ENCODE assay signal across 9 cellular contexts in genomic region chr16:56589141-56590039, GRCh38. TPM values are rescaled to one million over a fixed set of nuclear protein-coding genes. Genes with fewer than 3 reads are reported as not detected.
A peak's percentile ranks its signal among the peaks of the same experiment; 100 is the strongest.
DNase-seq lines count a peak whose midpoint lies in the region; ATAC-seq and TF ChIP-seq lines count a peak whose summit lies in the region.
"Had no signal": no experiment of that assay in that cellular context is flagged by ENCODE, and none has a peak within 500 bp of the region (broad histone marks: within the 10 kb centered on the region; RNA-seq: fewer than 3 reads in every experiment).

TSS of gene MT3 (plus strand) at chr16:56589528. CDS start at chr16:56589591, 63 bp downstream.

- H3K27me3 ChIP-seq in dorsolateral prefrontal cortex, result no peaks in the 10 kb centered on the region
- peaks cover 31% of the 10 kb centered on the region for H3K27me3 ChIP-seq in thymus (ENCODE audit: control insufficient read depth, insufficient read depth)

- H3K27ac Mint-ChIP-seq in mesothelial cell of epicardium, result no peak within 1 kb of the TSS

- ATAC-seq in GM21423 (IDR thresholded peaks at IDR 0.05; ENCODE audit: unreplicated experiment) (no peak), GM18870 (IDR thresholded peaks at IDR 0.05; ENCODE audit: unreplicated experiment) (no peak)

- peaks cover 98% of the 10 kb centered on the region for H3K27me3 Mint-ChIP-seq in mesothelial cell of epicardium (ENCODE audit: low read depth)

- peaks cover 9% of the 10 kb centered on the region for H3K9me3 Mint-ChIP-seq in mesothelial cell of epicardium

- H3K9me3 ChIP-seq in thymus (ENCODE audit: control insufficient read depth), result no peaks in the 10 kb centered on the region

- H3K4me1 Mint-ChIP-seq in mesothelial cell of epicardium, result peaks cover 10% of the 10 kb centered on the region

- H3K4me3 Mint-ChIP-seq in mesothelial cell of epicardium, result peak within 1 kb of the TSS; percentile 66

- H3K4me1 ChIP-seq in thymus (ENCODE audit: control insufficient read depth, insufficient read depth, low read length), result peaks cover 4% of the 10 kb centered on the region

- H3K36me3 ChIP-seq in thymus (ENCODE audit: control insufficient read depth, insufficient read depth), result no peaks in the 10 kb centered on the region
- H3K36me3 ChIP-seq: BLaER1 treated with 17β-estradiol and CSF1 and Interleukin-3, amounts not matched to agents 10 nM and 100 nM had no signal

- WGBS in thymus, result 6% methylated on average over 87 of the region's 87 CpGs

- H3K36me3 Mint-ChIP-seq in mesothelial cell of epicardium, result no peaks in the 10 kb centered on the region

- intact Hi-C loops in dorsolateral prefrontal cortex (cut with DNase I), result loop anchor here in 1 of 2 donors (2.0 to 10.0 kb wide), 3 partner anchors 37 to 135 kb away; partner anchors contain the start of genes NUDT21 and OGFOD1

- peak within 1 kb of the TSS; percentile 61 to 99 (median 95) for H3K27ac ChIP-seq in dorsolateral prefrontal cortex
- no peak within 1 kb of the TSS for H3K27ac ChIP-seq in thymus (ENCODE audit: low read depth)
- H3K27ac ChIP-seq: BLaER1 treated with 17β-estradiol and CSF1 and Interleukin-3, amounts not matched to agents 10 nM and 100 nM had no signal

- H3K4me3 ChIP-seq in dorsolateral prefrontal cortex, result peak within 1 kb of the TSS; percentile 51 to 94 (median 79)
- peak within 1 kb of the TSS; percentile 32 for H3K4me3 ChIP-seq in thymus (ENCODE audit: low read length)
- H3K4me3 ChIP-seq: BLaER1 treated with 17β-estradiol and CSF1 and Interleukin-3, amounts not matched to agents 10 nM and 100 nM had no signal

- peak; percentile 26 for DNase-seq in NCI-H2029 (lab: John Stamatoyannopoulos, UW)
- no peak for DNase-seq in NCI-H2029 treated with DMSO at 0.1 percent for 48 hours (lab: John Stamatoyannopoulos, UW)
- peak; percentile 41 for DNase-seq in SW480 (ENCODE audit: low spot score)
- DNase-seq in dorsolateral prefrontal cortex, result peak; percentile 84 to 93 (median 88)
- no peak for DNase-seq in mesothelial cell of epicardium (ENCODE audit: low spot score in 2 of 2, unreplicated experiment in 2 of 2)

- TF ChIP-seq CTCF in dorsolateral prefrontal cortex (IDR thresholded peaks at IDR 0.05 in 54 of 56, conservative IDR thresholded peaks at IDR 0.05 in 2 of 56; ENCODE audit: low read depth in 1 of 56, partially characterized antibody in 56 of 56) (peak in 43 of 56 donors; percentile 6 to 61 (median 33)), mesothelial cell of epicardium (IDR thresholded peaks at IDR 0.05; ENCODE audit: unreplicated experiment) (no peak)

RNA-seq across cellular contexts. Expression of gene MT3, which starts in this region (rescaled TPM):
- 1,000 to 10,000 TPM in 91 of 120 experiments, 100 to 1,000 TPM in 29; 739 to 2,436 (median 1,144) TPM for total RNA-seq in dorsolateral prefrontal cortex
- not detected in 3 replicates for total RNA-seq in mesothelial cell of epicardium
- polyA plus RNA-seq in thymus, result 13.1 TPM

Comparison
In these comparisons a context has a peak if more than half of its experiments do, and no peak if none do; other contexts are left out.
1. RNA of gene MT3 (total RNA-seq): 739 to 2,436 TPM in dorsolateral prefrontal cortex; not detected in mesothelial cell of epicardium; every median in the first group is over 100 times any median in the second.
2. DNase-seq: peak in NCI-H2029 (single experiment), SW480 (single experiment) and dorsolateral prefrontal cortex (10 of 10); none in NCI-H2029 treated with DMSO at 0.1 percent for 48 hours (single experiment) and mesothelial cell of epicardium (0 of 2).